In genomic region chrX:70635669-70636068, GRCh38 we compare ENCODE assay signal across 35 cellular contexts.
"Had no signal": no experiment of that assay in that cellular context is flagged by ENCODE, and none has a peak within 500 bp of the region (broad histone marks: within the 10 kb centered on the region; RNA-seq: fewer than 3 reads in every experiment).

No MANE protein-coding gene starts in this region.

- H3K27ac ChIP-seq: KMS-11 had no signal

- H3K27me3 ChIP-seq: MG63 had no signal

- H3K9me3 ChIP-seq: MG63 had no signal

- H3K36me3 ChIP-seq: MG63 had no signal

- DNase-seq: Karpas-422, Kasumi-1, KG1, MG63, MM.1S, MV-4-11, NCI-H1048, NCI-H1092, NCI-H1092 treated with DMSO at 0.1 percent for 48 hours, NCI-H1105, NCI-H1105 treated with DMSO at 0.1 percent for 48 hours, NCI-H1417, NCI-H1417 treated with DMSO at 0.1 percent for 48 hours, NCI-H1436, NCI-H1436 treated with DMSO at 0.1 percent for 48 hours, NCI-H146, NCI-H1694, NCI-H1694 treated with DMSO at 0.1 percent for 48 hours, NCI-H187, NCI-H187 treated with DMSO at 0.1 percent for 48 hours, NCI-H1930, NCI-H2029, NCI-H2029 treated with DMSO at 0.1 percent for 48 hours, NCI-H2081, NCI-H2081 treated with DMSO at 0.1 percent for 48 hours, NCI-H2107, NCI-H2171, NCI-H2171 treated with DMSO at 0.1 percent for 48 hours, NCI-H2227 treated with DMSO at 0.1 percent for 48 hours, NCI-H226, NCI-H345, NCI-H446, NCI-H446 treated with DMSO at 0.1 percent for 48 hours, NCI-H510A had no signal

- H3K4me2 ChIP-seq: KMS-11 had no signal

- H3K4me3 ChIP-seq: MG63 had no signal
